ENCODE assay signal across 17 cellular contexts in genomic region chr4:40193578-40193977, GRCh38. TPM values are rescaled to one million over a fixed set of nuclear protein-coding genes. Genes with fewer than 3 reads are reported as not detected.
DNase-seq lines count a peak whose midpoint lies in the region; ATAC-seq and TF ChIP-seq lines count a peak whose summit lies in the region.
"Had no signal": no experiment of that assay in that cellular context is flagged by ENCODE, and none has a peak within 500 bp of the region (broad histone marks: within the 10 kb centered on the region; RNA-seq: fewer than 3 reads in every experiment).

No MANE protein-coding gene starts in this region.

- no peak for ATAC-seq in GM18517 (IDR thresholded peaks at IDR 0.05; ENCODE audit: unreplicated experiment)
- ATAC-seq in HG02623 (IDR thresholded peaks at IDR 0.05; ENCODE audit: unreplicated experiment) = no peak

- H3K4me1 ChIP-seq in spleen = peaks cover 3 to 91% (median 38%) of the 10 kb centered on the region in 6 donors
- H3K4me1 ChIP-seq: tibial artery had no signal

- POLR2A ChIA-PET in activated CD4-positive, alpha-beta T cell treated with anti-CD3 and anti-CD28 coated beads, Interleukin-2, amount 10 ng/mL, durations not matched to agents 7 days and 5 days (lab: Charles Lee) = no interaction called here

- no peak for TF ChIP-seq POLR2A in spleen (IDR thresholded peaks at IDR 0.05)

- peak overlapping the region; percentile 98 for H3K27ac Mint-ChIP-seq in activated CD4-positive, alpha-beta T cell treated with anti-CD3 and anti-CD28 coated beads, Interleukin-2, amount 10 ng/mL, durations not matched to agents 7 days and 5 days
- peak overlapping the region; percentile 89 to 100 (median 99) for H3K27ac Mint-ChIP-seq in IgD-negative memory B cell
- H3K27ac Mint-ChIP-seq in activated naive CD8-positive, alpha-beta T cell = peak overlapping the region; percentile 100

- H3K9me3 ChIP-seq in spleen = no peaks in the 10 kb centered on the region
- H3K9me3 ChIP-seq: tibial artery had no signal

- H3K36me3 Mint-ChIP-seq in activated CD4-positive, alpha-beta T cell treated with anti-CD3 and anti-CD28 coated beads, Interleukin-2, amount 10 ng/mL, durations not matched to agents 7 days and 5 days (ENCODE audit: low read depth) = peaks cover 26% of the 10 kb centered on the region
- H3K36me3 Mint-ChIP-seq in IgD-negative memory B cell = peaks cover 9% of the 10 kb centered on the region
- H3K36me3 Mint-ChIP-seq in activated naive CD8-positive, alpha-beta T cell = peaks cover 8% of the 10 kb centered on the region

- CTCF ChIA-PET in activated CD4-positive, alpha-beta T cell treated with anti-CD3 and anti-CD28 coated beads, Interleukin-2, amount 10 ng/mL, durations not matched to agents 7 days and 5 days (lab: Charles Lee) = interaction anchor here (0.6 to 2.0 kb wide), 5 partner anchors 9 to 37 kb away, joined by 3 to 6 read pairs (median 3); no protein-coding TSS in a partner anchor

- WGBS in spleen, 5 donors = 62 to 73% (median 63%) methylated on average over 7 of the region's 7 CpGs

- H3K27ac ChIP-seq in spleen = peak overlapping the region; percentile 75 to 94 (median 86)
- H3K27ac ChIP-seq: tibial artery had no signal

- H3K27me3 Mint-ChIP-seq in activated CD4-positive, alpha-beta T cell treated with anti-CD3 and anti-CD28 coated beads, Interleukin-2, amount 10 ng/mL, durations not matched to agents 7 days and 5 days = no peaks in the 10 kb centered on the region
- no peaks in the 10 kb centered on the region for H3K27me3 Mint-ChIP-seq in IgD-negative memory B cell
- no peaks in the 10 kb centered on the region for H3K27me3 Mint-ChIP-seq in activated naive CD8-positive, alpha-beta T cell

- DNase-seq in activated CD4-positive, alpha-beta T cell treated with anti-CD3 and anti-CD28 coated beads, Interleukin-2, amount 10 ng/mL, durations not matched to agents 7 days and 5 days = no peak
- DNase-seq in activated CD4-positive, alpha-beta T cell treated with anti-CD3 and anti-CD28 coated beads for 4 hours = no peak
- DNase-seq in spleen (no peak), NCI-H1417 (lab: John Stamatoyannopoulos, UW) (no peak)
- DNase-seq: caudate nucleus, GDM1, midbrain, NCI-H1436 treated with DMSO at 0.1 percent for 48 hours, NCI-H774, tibial artery had no signal

- no peak for TF ChIP-seq CTCF in spleen (IDR thresholded peaks at IDR 0.05 in 8 of 11, conservative IDR thresholded peaks at IDR 0.05 in 3 of 11)

- H3K4me1 Mint-ChIP-seq in activated CD4-positive, alpha-beta T cell treated with anti-CD3 and anti-CD28 coated beads, Interleukin-2, amount 10 ng/mL, durations not matched to agents 7 days and 5 days = peaks cover 74% of the 10 kb centered on the region
- peaks cover 39 to 60% (median 48%) of the 10 kb centered on the region in 3 donors for H3K4me1 Mint-ChIP-seq in IgD-negative memory B cell
- peaks cover 69% of the 10 kb centered on the region for H3K4me1 Mint-ChIP-seq in activated naive CD8-positive, alpha-beta T cell (ENCODE audit: low read depth)

- H3K36me3 ChIP-seq in spleen = no peaks in the 10 kb centered on the region
- H3K36me3 ChIP-seq: tibial artery had no signal

- H3K27me3 ChIP-seq in spleen (replicated peaks in 1 of 7) = no peaks in the 10 kb centered on the region

- intact Hi-C loops in spleen (cut with DNase I; ENCODE audit: low total_unique reads) = no loop called here

- peak overlapping the region in 6 of 8 donors; percentile 25 to 79 (median 52) for H3K4me3 ChIP-seq in spleen
- H3K4me3 ChIP-seq: tibial artery had no signal

- peaks cover 3% of the 10 kb centered on the region for H3K9me3 Mint-ChIP-seq in activated CD4-positive, alpha-beta T cell treated with anti-CD3 and anti-CD28 coated beads, Interleukin-2, amount 10 ng/mL, durations not matched to agents 7 days and 5 days
- no peaks in the 10 kb centered on the region for H3K9me3 Mint-ChIP-seq in IgD-negative memory B cell
- no peaks in the 10 kb centered on the region for H3K9me3 Mint-ChIP-seq in activated naive CD8-positive, alpha-beta T cell (ENCODE audit: low read depth)

- H3K4me3 Mint-ChIP-seq in activated CD4-positive, alpha-beta T cell treated with anti-CD3 and anti-CD28 coated beads, Interleukin-2, amount 10 ng/mL, durations not matched to agents 7 days and 5 days = peak overlapping the region; percentile 94
- H3K4me3 Mint-ChIP-seq in IgD-negative memory B cell = peak overlapping the region; percentile 91 to 99 (median 98)
- peak overlapping the region; percentile 87 for H3K4me3 Mint-ChIP-seq in activated naive CD8-positive, alpha-beta T cell

RNA-seq across cellular contexts. Expression of gene RHOH, which starts 3.3 kb away (rescaled TPM):
- total RNA-seq in activated CD4-positive, alpha-beta T cell treated with anti-CD3 and anti-CD28 coated beads, Interleukin-2, amount 10 ng/mL, durations not matched to agents 7 days and 5 days = 100 to 1,000 TPM; 134 to 137 TPM
- polyA plus RNA-seq in IgD-negative memory B cell (255 TPM), spleen (100 to 1,000 TPM in 1 of 3 donors, 10 to 100 TPM in 2; 70.3 to 112 (median 76.6) TPM)
- total RNA-seq in spleen = 100 to 1,000 TPM in 1 of 7 donors, 10 to 100 TPM in 6; 51.4 to 100 (median 72.0) TPM
- total RNA-seq: HT1080, renal cortical epithelial cell had no signal
- polyA plus RNA-seq: AG04450 had no signal
